Comparison of ENCODE assay signal across 13 cellular contexts in genomic region chr14:51780741-51781140, GRCh38.
DNase-seq lines count a peak whose midpoint lies in the region; TF ChIP-seq lines count a peak whose summit lies in the region.
"Had no signal": no experiment of that assay in that cellular context is flagged by ENCODE, and none has a peak within 500 bp of the region (broad histone marks: within the 10 kb centered on the region; RNA-seq: fewer than 3 reads in every experiment).

No MANE protein-coding gene starts in this region.

- peak overlapping the region; percentile 50; the same call in 1 of the 2 replicates for H2AFZ ChIP-seq in KMS-11 (ENCODE audit: low read depth)

- H3K79me2 ChIP-seq in KMS-11 (ENCODE audit: insufficient read depth, low read depth): no peaks in the 10 kb centered on the region

- H3K4me2 ChIP-seq in KMS-11: peak overlapping the region; percentile 48; the same call in 1 of the 2 replicates

- no peaks in the 10 kb centered on the region for H4K20me1 ChIP-seq in KMS-11 (ENCODE audit: insufficient read depth)

- H3K36me3 ChIP-seq in KMS-11 (ENCODE audit: insufficient read depth) (no peaks in the 10 kb centered on the region), brain microvascular endothelial cell (replicated peaks) (no peaks in the 10 kb centered on the region)
- H3K36me3 ChIP-seq: gastroesophageal sphincter had no signal

- H3K4me1 ChIP-seq in KMS-11 (ENCODE audit: low read depth, poor library complexity, severe bottlenecking): peaks cover 10% of the 10 kb centered on the region

- in situ Hi-C loops in brain microvascular endothelial cell (cut with HindIII; ENCODE audit: low pct_ligation_motif_present, low sequenced_read_pairs): no loop called here

- H3K9ac ChIP-seq in KMS-11: no peak overlapping the region

- H3K27ac ChIP-seq in KMS-11: no peak overlapping the region
- no peak overlapping the region for H3K27ac ChIP-seq in brain microvascular endothelial cell
- H3K27ac ChIP-seq: C4-2B, dorsolateral prefrontal cortex, gastroesophageal sphincter, HL-60 had no signal

- TF ChIP-seq CTCF in KMS-11 (conservative IDR thresholded peaks at IDR 0.05; ENCODE audit: low read depth, low read length) (no peak), brain microvascular endothelial cell (IDR thresholded peaks at IDR 0.05; ENCODE audit: low read depth, low read length, missing control alignments) (no peak)

- H3K4me3 ChIP-seq in KMS-11 (IDR thresholded peaks at IDR 0.05; ENCODE audit: insufficient read depth, low read depth, low read length) (no peak overlapping the region), brain microvascular endothelial cell (ENCODE audit: low read depth, low read length) (no peak overlapping the region)
- H3K4me3 ChIP-seq: gastroesophageal sphincter had no signal

- H3K27me3 ChIP-seq in KMS-11 (ENCODE audit: insufficient read depth, low read depth) (no peaks in the 10 kb centered on the region), brain microvascular endothelial cell (replicated peaks) (no peaks in the 10 kb centered on the region)
- H3K27me3 ChIP-seq: gastroesophageal sphincter had no signal

- DNase-seq in EH (ENCODE audit: low read depth): peak; percentile 42
- peak; percentile 43 for DNase-seq in brain microvascular endothelial cell
- DNase-seq in left kidney (ENCODE audit: low read depth, low spot score): peak; percentile 52
- DNase-seq in SW 1271 (lab: John Stamatoyannopoulos, UW): no peak
- no peak for DNase-seq in T-helper 2 cell
- DNase-seq in superior temporal gyrus (ENCODE audit: extremely low spot score): no peak
- no peak for DNase-seq in stimulated activated CD4-positive, alpha-beta T cell treated with anti-CD3 and anti-CD28 coated beads, Interleukin-2, amount 100 ng/mL, for 24 hours
- DNase-seq: kidney had no signal

Comparison
In these comparisons a context has a peak if more than half of its experiments do, and no peak if none do; other contexts are left out.
1. DNase-seq: peak in EH (single experiment), brain microvascular endothelial cell (single experiment) and left kidney (single experiment); none in SW 1271 (0 of 2), T-helper 2 cell (0 of 5), superior temporal gyrus (single experiment) and stimulated activated CD4-positive, alpha-beta T cell treated with anti-CD3 and anti-CD28 coated beads, Interleukin-2, amount 100 ng/mL, for 24 hours (0 of 2).